In genomic region chr1:15584489-15585363, GRCh38 we compare ENCODE assay signal across 8 cellular contexts. TPM values are rescaled to one million over a fixed set of nuclear protein-coding genes. Genes with fewer than 3 reads are reported as not detected.
A peak's percentile ranks its signal among the peaks of the same experiment; 100 is the strongest.
DNase-seq lines count a peak whose midpoint lies in the region; ATAC-seq, FAIRE-seq and TF ChIP-seq lines count a peak whose summit lies in the region.

Gene AGMAT (minus strand): TSS chr1:15585051. CDS start chr1:15584967, 84 bp downstream.

- intact Hi-C loops in CD4-positive, alpha-beta T cell (cut with DNase I, micrococcal nuclease), result no loop called here
- intact Hi-C loops in pancreas (cut with DNase I), result no loop called here

- H3K27ac ChIP-seq in CD4-positive, alpha-beta T cell (ENCODE audit: low read depth, low read length), result peak within 1 kb of the TSS; percentile 67
- H3K27ac ChIP-seq in pancreas, result no peak within 1 kb of the TSS

- peak within 1 kb of the TSS; percentile 87 for H3K4me3 Mint-ChIP-seq in CD4-positive, alpha-beta T cell
- H3K4me3 Mint-ChIP-seq in activated T-cell treated with anti-CD3 and anti-CD28 coated beads, Interleukin-2, amount 50 U/mL, for 4 hours, result peak within 1 kb of the TSS; percentile 84

- H3K4me3 ChIP-seq in fibroblast of villous mesenchyme (ENCODE audit: low read depth, low read length) (peak within 1 kb of the TSS; percentile 55), pancreas (peak within 1 kb of the TSS; percentile 18 to 64 (median 31))

- peak; percentile 81 for ATAC-seq in CD4-positive, alpha-beta T cell (ENCODE audit: poor library complexity)
- ATAC-seq in GM19468 (IDR thresholded peaks at IDR 0.05; ENCODE audit: extremely low read depth, unreplicated experiment) (peak; percentile 25), pancreas (peak; percentile 72 to 90 (median 82)), GM18520 (IDR thresholded peaks at IDR 0.05; ENCODE audit: unreplicated experiment) (no peak)
- peak; percentile 80 to 86 for ATAC-seq in activated T-cell treated with anti-CD3 and anti-CD28 coated beads, Interleukin-2, amount 50 U/mL, for 4 hours

- no peaks in the 10 kb centered on the region for H3K36me3 ChIP-seq in pancreas

- peak within 1 kb of the TSS; percentile 85 for H3K27ac Mint-ChIP-seq in CD4-positive, alpha-beta T cell

- 10 to 12% methylated on average over 64 to 68 of the region's 68 CpGs for WGBS in pancreas, 2 donors

- CTCF ChIA-PET in CD4-positive, alpha-beta T cell (lab: Charles Lee), result interaction anchor here (0.6 to 1.6 kb wide), 2 partner anchors 18 to 34 kb away, joined by 3 to 5 read pairs; no protein-coding TSS in a partner anchor

- H3K27me3 ChIP-seq in CD4-positive, alpha-beta T cell (ENCODE audit: control insufficient read depth, insufficient read depth, low read length), result no peaks in the 10 kb centered on the region
- H3K27me3 ChIP-seq in pancreas, result no peaks in the 10 kb centered on the region

- FAIRE-seq in pancreas (lab: Jason Lieb, UNC), result no peak

- H3K36me3 Mint-ChIP-seq in CD4-positive, alpha-beta T cell (ENCODE audit: low read depth), result peaks cover 25% of the 10 kb centered on the region
- H3K36me3 Mint-ChIP-seq in activated T-cell treated with anti-CD3 and anti-CD28 coated beads, Interleukin-2, amount 50 U/mL, for 4 hours (ENCODE audit: insufficient read depth), result peaks cover 16% of the 10 kb centered on the region

- H3K9me3 Mint-ChIP-seq in CD4-positive, alpha-beta T cell, result no peaks in the 10 kb centered on the region
- H3K9me3 Mint-ChIP-seq in activated T-cell treated with anti-CD3 and anti-CD28 coated beads, Interleukin-2, amount 50 U/mL, for 4 hours, result no peaks in the 10 kb centered on the region

- TF ChIP-seq CTCF in CD4-positive, alpha-beta T cell (IDR thresholded peaks at IDR 0.05), result peak; percentile 28
- TF ChIP-seq CTCF in fibroblast of villous mesenchyme (IDR thresholded peaks at IDR 0.05; ENCODE audit: insufficient read depth, low read depth, low read length) (peak; percentile 43), pancreas (IDR thresholded peaks at IDR 0.05) (no peak)

- H3K4me1 ChIP-seq in pancreas, result peaks cover 0 to 3% (median 0%) of the 10 kb centered on the region in 3 donors

- no peaks in the 10 kb centered on the region for H3K9me3 ChIP-seq in CD4-positive, alpha-beta T cell (ENCODE audit: control insufficient read depth, low read length)
- H3K9me3 ChIP-seq in pancreas, result no peaks in the 10 kb centered on the region

- POLR2A ChIA-PET in CD4-positive, alpha-beta T cell (lab: Charles Lee), result interaction anchor here (0.6 to 1.5 kb wide), 4 partner anchors 9 to 58 kb away, joined by 3 to 5 read pairs (median 4); partner anchors contain the start of gene DNAJC16

- peaks cover 41% of the 10 kb centered on the region for H3K4me1 Mint-ChIP-seq in CD4-positive, alpha-beta T cell (ENCODE audit: low read depth)
- peaks cover 27% of the 10 kb centered on the region for H3K4me1 Mint-ChIP-seq in activated T-cell treated with anti-CD3 and anti-CD28 coated beads, Interleukin-2, amount 50 U/mL, for 4 hours (ENCODE audit: low read depth)

- peak; percentile 23 to 58 (median 39) for DNase-seq in CD4-positive, alpha-beta T cell
- DNase-seq in NCI-H510A (lab: John Stamatoyannopoulos, UW) (peak; percentile 63), fibroblast of villous mesenchyme (ENCODE audit: low read depth) (no peak), pancreas (peak; percentile 17 to 81 (median 40)), glomerular visceral epithelial cell (ENCODE audit: extremely low spot score) (no peak)
- peak; percentile 58 for DNase-seq in activated T-cell treated with anti-CD3 and anti-CD28 coated beads, Interleukin-2, amount 50 U/mL, for 4 hours

- H3K27me3 Mint-ChIP-seq in CD4-positive, alpha-beta T cell, result no peaks in the 10 kb centered on the region
- no peaks in the 10 kb centered on the region for H3K27me3 Mint-ChIP-seq in activated T-cell treated with anti-CD3 and anti-CD28 coated beads, Interleukin-2, amount 50 U/mL, for 4 hours (ENCODE audit: low read depth)

RNA-seq across cellular contexts. Expression of gene AGMAT, which starts in this region (rescaled TPM):
- total RNA-seq in CD4-positive, alpha-beta T cell, result 1 to 10 TPM; 3.8 to 4.6 TPM
- total RNA-seq in activated T-cell treated with anti-CD3 and anti-CD28 coated beads, Interleukin-2, amount 50 U/mL, for 4 hours, result 10 to 100 TPM; 21.2 to 23.1 (median 22.8) TPM
- total RNA-seq in fibroblast of villous mesenchyme, result 2.3 and 2.6 TPM in 2 replicates
- total RNA-seq in pancreas, result 1 to 10 TPM in 1 of 6 donors, under 1 TPM in 5; 0.43 to 1.0 (median 0.55) TPM
- under 1 TPM; 0.28 to 0.30 TPM for polyA plus RNA-seq in pancreas

Comparison
In these comparisons a context has a peak if more than half of its experiments do, and no peak if none do; other contexts are left out.
1. DNase-seq: peak in CD4-positive, alpha-beta T cell (10 of 10), NCI-H510A (single experiment), activated T-cell treated with anti-CD3 and anti-CD28 coated beads, Interleukin-2, amount 50 U/mL, for 4 hours (single experiment) and pancreas (6 of 6); none in fibroblast of villous mesenchyme (single experiment) and glomerular visceral epithelial cell (single experiment).
2. CTCF ChIP-seq: peak in CD4-positive, alpha-beta T cell (single experiment) and fibroblast of villous mesenchyme (single experiment); none in pancreas (0 of 4).